Comparison of ENCODE assay signal across 2 cellular contexts in the genomic region with DNA sequence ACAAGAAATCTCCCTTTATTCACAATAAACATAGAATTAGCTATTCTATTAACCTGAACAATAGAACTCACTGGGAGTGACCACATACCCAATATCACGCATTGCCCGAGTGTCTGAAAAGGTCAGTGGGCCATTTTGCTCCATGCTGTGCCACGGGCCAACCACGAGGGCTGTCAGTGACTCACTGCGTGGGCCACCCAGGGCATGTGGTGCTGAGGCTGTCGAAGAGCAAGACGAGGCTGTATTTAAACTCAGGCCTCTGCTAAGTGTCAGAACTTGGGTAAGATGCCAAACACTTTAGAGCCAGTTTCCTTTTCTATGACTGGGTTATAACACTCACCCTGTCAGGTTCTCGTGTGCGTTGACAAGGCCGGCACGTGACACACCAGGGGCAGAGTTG. TPM values are rescaled to one million over a fixed set of nuclear protein-coding genes. Genes with fewer than 3 reads are reported as not detected.
"Had no signal": no experiment of that assay in that cellular context is flagged by ENCODE, and none has a peak within 500 bp of the region (broad histone marks: within the 10 kb centered on the region; RNA-seq: fewer than 3 reads in every experiment).

No MANE protein-coding gene starts in this region.

RNA-seq across cellular contexts. Expression of a gene that starts 54.8 kb away (rescaled TPM):
- total RNA-seq: NCI-H460, PC-9 had no signal
